Comparison of ENCODE assay signal across 23 cellular contexts in genomic region chr14:31943861-31944255, GRCh38.
A peak's percentile ranks its signal among the peaks of the same experiment; 100 is the strongest.
DNase-seq lines count a peak whose midpoint lies in the region; ATAC-seq and TF ChIP-seq lines count a peak whose summit lies in the region.
"Had no signal": no experiment of that assay in that cellular context is flagged by ENCODE, and none has a peak within 500 bp of the region (broad histone marks: within the 10 kb centered on the region; RNA-seq: fewer than 3 reads in every experiment).

No MANE protein-coding gene starts in this region.

- H3K4me1 Mint-ChIP-seq in CD4-positive, CD25-positive, alpha-beta regulatory T cell: peaks cover 10 to 52% (median 44%) of the 10 kb centered on the region in 4 donors
- H3K4me1 Mint-ChIP-seq in nephron: peaks cover 26% of the 10 kb centered on the region

- no peaks in the 10 kb centered on the region for H3K36me3 ChIP-seq in CD4-positive, CD25-positive, alpha-beta regulatory T cell (ENCODE audit: control insufficient read depth, insufficient read depth, low read length)
- no peaks in the 10 kb centered on the region for H3K36me3 ChIP-seq in colonic mucosa
- H3K36me3 ChIP-seq: SJSA1 had no signal

- peak overlapping the region; percentile 93 to 95 (median 94) for H3K27ac Mint-ChIP-seq in CD4-positive, CD25-positive, alpha-beta regulatory T cell
- peak overlapping the region; percentile 65 to 74 (median 72) for H3K27ac Mint-ChIP-seq in nephron
- H3K27ac Mint-ChIP-seq: activated naive CD8-positive, alpha-beta T cell treated with anti-CD3 and anti-CD28 coated beads, Interleukin-2, amount 50 U/mL, for 24 hours; natural killer cell treated with Interleukin-12 subunit alpha and Interleukin-12 subunit beta and Interleukin-15 and Interleukin-18, amount 100 ng/mL, for 72 hours had no signal

- no peak for ATAC-seq in CD4-positive, CD25-positive, alpha-beta regulatory T cell (ENCODE audit: low read depth in 2 of 2)
- ATAC-seq in HG02588 (IDR thresholded peaks at IDR 0.05; ENCODE audit: unreplicated experiment): no peak
- ATAC-seq: activated naive CD8-positive, alpha-beta T cell treated with anti-CD3 and anti-CD28 coated beads, Interleukin-2, amount 50 U/mL, for 24 hours; natural killer cell treated with Interleukin-12 subunit alpha and Interleukin-12 subunit beta and Interleukin-15 and Interleukin-18, amount 100 ng/mL, for 72 hours had no signal

- no peak for TF ChIP-seq CTCF in colonic mucosa (IDR thresholded peaks at IDR 0.05)
- TF ChIP-seq CTCF in nephron (IDR thresholded peaks at IDR 0.05; ENCODE audit: unreplicated experiment in 3 of 3): no peak

- no peaks in the 10 kb centered on the region for H3K9me3 ChIP-seq in CD4-positive, CD25-positive, alpha-beta regulatory T cell (ENCODE audit: control insufficient read depth in 2 of 2, low read length in 2 of 2)
- H3K9me3 ChIP-seq in colonic mucosa: no peaks in the 10 kb centered on the region
- H3K9me3 ChIP-seq: SJSA1 had no signal

- H3K4me3 Mint-ChIP-seq in CD4-positive, CD25-positive, alpha-beta regulatory T cell: peak overlapping the region in 3 of 4 donors; percentile 51 to 83 (median 63)
- H3K4me3 Mint-ChIP-seq in nephron: no peak overlapping the region
- H3K4me3 Mint-ChIP-seq: activated naive CD8-positive, alpha-beta T cell treated with anti-CD3 and anti-CD28 coated beads, Interleukin-2, amount 50 U/mL, for 24 hours; central memory CD8-positive, alpha-beta T cell; natural killer cell treated with Interleukin-12 subunit alpha and Interleukin-12 subunit beta and Interleukin-15 and Interleukin-18, amount 100 ng/mL, for 72 hours had no signal

- H3K4me3 ChIP-seq in CD4-positive, CD25-positive, alpha-beta regulatory T cell (ENCODE audit: low read depth, low read length): peak overlapping the region; percentile 71
- no peak overlapping the region for H3K4me3 ChIP-seq in colonic mucosa
- H3K4me3 ChIP-seq: SJSA1, smooth muscle cell had no signal

- no peaks in the 10 kb centered on the region for H3K36me3 Mint-ChIP-seq in CD4-positive, CD25-positive, alpha-beta regulatory T cell
- no peaks in the 10 kb centered on the region for H3K36me3 Mint-ChIP-seq in nephron (ENCODE audit: low read depth)
- H3K36me3 Mint-ChIP-seq: natural killer cell treated with Interleukin-12 subunit alpha and Interleukin-12 subunit beta and Interleukin-15 and Interleukin-18, amount 100 ng/mL, for 72 hours had no signal

- H3K9me3 Mint-ChIP-seq in CD4-positive, CD25-positive, alpha-beta regulatory T cell: no peaks in the 10 kb centered on the region
- H3K9me3 Mint-ChIP-seq in nephron: no peaks in the 10 kb centered on the region
- H3K9me3 Mint-ChIP-seq: activated naive CD8-positive, alpha-beta T cell treated with anti-CD3 and anti-CD28 coated beads, Interleukin-2, amount 50 U/mL, for 24 hours; central memory CD8-positive, alpha-beta T cell; natural killer cell treated with Interleukin-12 subunit alpha and Interleukin-12 subunit beta and Interleukin-15 and Interleukin-18, amount 100 ng/mL, for 72 hours had no signal

- DNase-seq in CD4-positive, CD25-positive, alpha-beta regulatory T cell: no peak
- peak; percentile 57 for DNase-seq in D341Med (ENCODE audit: low spot score)
- no peak for DNase-seq in colonic mucosa
- DNase-seq in RKO (ENCODE audit: low spot score): no peak
- no peak for DNase-seq in AG08395 (ENCODE audit: low spot score)
- DNase-seq: activated gamma-delta T cell; activated naive CD8-positive, alpha-beta T cell treated with anti-CD3 and anti-CD28 coated beads, Interleukin-2, amount 50 U/mL, for 24 hours; activated T-cell treated with anti-CD3 and anti-CD28 coated beads, Interleukin-2, amount 50 U/mL, for 1 hour; H7; MM.1S; NCI-H2029; NCI-H2227 treated with DMSO at 0.1 percent for 48 hours; retina; stimulated activated CD4-positive, alpha-beta T cell treated with anti-CD3 and anti-CD28 coated beads, Interleukin-1b, Interleukin-23, amount 100 ng/mL, for 48 hours; trophoblast cell had no signal

- H3K27ac ChIP-seq in CD4-positive, CD25-positive, alpha-beta regulatory T cell (ENCODE audit: insufficient read depth, low read length, poor library complexity, severe bottlenecking): peak overlapping the region; percentile 71
- H3K27ac ChIP-seq in colonic mucosa: peak overlapping the region; percentile 83
- H3K27ac ChIP-seq: C4-2B, KMS-11, SJSA1 had no signal

- H3K9ac ChIP-seq in colonic mucosa (ENCODE audit: low read depth in 2 of 2, low read length in 2 of 2): peak overlapping the region in 1 of 2 donors; percentile 72
- H3K9ac ChIP-seq: KMS-11 had no signal

- H3K27me3 Mint-ChIP-seq in CD4-positive, CD25-positive, alpha-beta regulatory T cell: no peaks in the 10 kb centered on the region
- peaks cover 11% of the 10 kb centered on the region for H3K27me3 Mint-ChIP-seq in nephron (ENCODE audit: low read depth)
- H3K27me3 Mint-ChIP-seq: activated naive CD8-positive, alpha-beta T cell treated with anti-CD3 and anti-CD28 coated beads, Interleukin-2, amount 50 U/mL, for 24 hours; central memory CD8-positive, alpha-beta T cell had no signal

- intact Hi-C loops in colonic mucosa (cut with DNase I): loop anchor here (10.0 kb wide), 1 partner anchor 131 kb away; the partner anchor contains the start of gene ARHGAP5

- peaks cover 39% of the 10 kb centered on the region for H3K4me1 ChIP-seq in CD4-positive, CD25-positive, alpha-beta regulatory T cell (ENCODE audit: control insufficient read depth, insufficient read depth, low read length, poor library complexity, severe bottlenecking)
- H3K4me1 ChIP-seq in colonic mucosa: peaks cover 11% of the 10 kb centered on the region

- H3K27me3 ChIP-seq in CD4-positive, CD25-positive, alpha-beta regulatory T cell (ENCODE audit: control insufficient read depth, insufficient read depth, low read length): no peaks in the 10 kb centered on the region
- no peaks in the 10 kb centered on the region for H3K27me3 ChIP-seq in colonic mucosa
- H3K27me3 ChIP-seq: SJSA1 had no signal

Comparison
In these comparisons a context has a peak if more than half of its experiments do, and no peak if none do; other contexts are left out.
1. H3K4me3 Mint-ChIP-seq: peak in CD4-positive, CD25-positive, alpha-beta regulatory T cell (3 of 4); none in nephron (0 of 3).